32 cellular contexts compared by ENCODE assay signal in genomic region chr16:48879173-48879926, GRCh38.
"Had no signal": no experiment of that assay in that cellular context is flagged by ENCODE, and none has a peak within 500 bp of the region (broad histone marks: within the 10 kb centered on the region; RNA-seq: fewer than 3 reads in every experiment).

No MANE protein-coding gene starts in this region.

- H3K9me3 ChIP-seq: ascending aorta, MG63 had no signal

- ATAC-seq: Panc1, SK-N-SH treated with all-trans-retinoic acid at 6 μM for 48 hours had no signal

- H3K9me3 Mint-ChIP-seq: activated B cell treated with CpG ODN at 0.5 μM for 24 hours; activated CD4-positive, alpha-beta memory T cell treated with anti-CD3 and anti-CD28 coated beads, Interleukin-2, amount 10 ng/mL, durations not matched to agents 7 days and 5 days; activated naive CD4-positive, alpha-beta T cell treated with anti-CD3 and anti-CD28 coated beads, Interleukin-2, amount 50 U/mL, for 24 hours; activated naive CD8-positive, alpha-beta T cell treated with anti-CD3 and anti-CD28 coated beads, Interleukin-2, amount 10 ng/mL, durations not matched to agents 7 days and 5 days; activated T-cell treated with anti-CD3 and anti-CD28 coated beads, Interleukin-2, amount 50 U/mL, for 24 hours; activated T-helper 2 cell treated with anti-CD3 and anti-CD28 coated beads, Interferon-gamma antibody, Interleukin-2, Interleukin-4, amounts not matched to agents 10 μg/mL and 5 μg/mL and 100 μg/mL, durations not matched to agents 14 hours and 24 hours and 36 hours had no signal

- H3K36me3 Mint-ChIP-seq: activated naive CD4-positive, alpha-beta T cell treated with anti-CD3 and anti-CD28 coated beads, Interleukin-2, amount 50 U/mL, for 24 hours; activated naive CD8-positive, alpha-beta T cell treated with anti-CD3 and anti-CD28 coated beads, Interleukin-2, amount 10 ng/mL, durations not matched to agents 7 days and 5 days; IgD-negative memory B cell had no signal

- H3K4me1 ChIP-seq: ascending aorta had no signal

- H3K4me3 ChIP-seq: ascending aorta, cardiac muscle cell, MG63 had no signal

- H3K27me3 ChIP-seq: ascending aorta, cardiac muscle cell, MG63 had no signal

- DNase-seq: activated B cell treated with CpG ODN at 0.5 μM for 24 hours; activated CD4-positive, alpha-beta memory T cell treated with anti-CD3 and anti-CD28 coated beads, Interleukin-2, amount 10 ng/mL, durations not matched to agents 7 days and 5 days; activated CD4-positive, alpha-beta T cell treated with anti-CD3 and anti-CD28 coated beads for 4 hours; activated CD4-positive, alpha-beta T cell treated with anti-CD3 and anti-CD28 coated beads, Interleukin-2, amount 50 U/mL, for 1 hour; activated CD4-positive, CD25-positive, alpha-beta regulatory T cell treated with anti-CD3 and anti-CD28 coated beads, Interleukin-2, amount 50 U/mL, for 72 hours; activated CD8-positive, alpha-beta memory T cell treated with anti-CD3 and anti-CD28 coated beads for 24 hours; activated gamma-delta T cell; activated naive CD4-positive, alpha-beta T cell treated with Interleukin-2 at 50 U/mL for 16 hours; activated naive CD8-positive, alpha-beta T cell treated with anti-CD3 and anti-CD28 coated beads, Interleukin-2, amount 10 ng/mL, durations not matched to agents 7 days and 5 days; activated T-cell treated with anti-CD3 and anti-CD28 coated beads, Interleukin-2, amount 50 U/mL, for 24 hours; Kasumi-1; KG1; MG63; NCI-H1048; NCI-H1436 treated with DMSO at 0.1 percent for 48 hours; NCI-H1694 treated with DMSO at 0.1 percent for 48 hours; NCI-H2029; NCI-H526 treated with DMSO at 0.1 percent for 48 hours; NCI-H774; SHP77 treated with DMSO at 0.1 percent for 48 hours; T-helper 1 cell; T-helper 2 cell; T-helper 9 cell had no signal

- H3K27ac ChIP-seq: ascending aorta, cardiac muscle cell, VCaP had no signal

- H3K4me1 Mint-ChIP-seq: activated B cell treated with CpG ODN at 0.5 μM for 24 hours; activated CD4-positive, alpha-beta memory T cell treated with anti-CD3 and anti-CD28 coated beads, Interleukin-2, amount 10 ng/mL, durations not matched to agents 7 days and 5 days; activated naive CD4-positive, alpha-beta T cell treated with anti-CD3 and anti-CD28 coated beads, Interleukin-2, amount 50 U/mL, for 24 hours; activated naive CD8-positive, alpha-beta T cell treated with anti-CD3 and anti-CD28 coated beads, Interleukin-2, amount 10 ng/mL, durations not matched to agents 7 days and 5 days; central memory CD8-positive, alpha-beta T cell; IgD-negative memory B cell had no signal

- H3K36me3 ChIP-seq: ascending aorta, cardiac muscle cell, MG63 had no signal

- H3K4me3 Mint-ChIP-seq: activated B cell treated with CpG ODN at 0.5 μM for 24 hours; activated CD4-positive, alpha-beta memory T cell treated with anti-CD3 and anti-CD28 coated beads, Interleukin-2, amount 10 ng/mL, durations not matched to agents 7 days and 5 days; activated naive CD4-positive, alpha-beta T cell treated with anti-CD3 and anti-CD28 coated beads, Interleukin-2, amount 50 U/mL, for 24 hours; activated naive CD8-positive, alpha-beta T cell treated with anti-CD3 and anti-CD28 coated beads, Interleukin-2, amount 10 ng/mL, durations not matched to agents 7 days and 5 days; activated T-cell treated with anti-CD3 and anti-CD28 coated beads, Interleukin-2, amount 50 U/mL, for 24 hours; central memory CD8-positive, alpha-beta T cell; IgD-negative memory B cell had no signal

- H3K27ac Mint-ChIP-seq: activated B cell treated with CpG ODN at 0.5 μM for 24 hours; activated CD4-positive, alpha-beta memory T cell treated with anti-CD3 and anti-CD28 coated beads, Interleukin-2, amount 10 ng/mL, durations not matched to agents 7 days and 5 days; activated naive CD4-positive, alpha-beta T cell treated with anti-CD3 and anti-CD28 coated beads, Interleukin-2, amount 50 U/mL, for 24 hours; activated naive CD8-positive, alpha-beta T cell treated with anti-CD3 and anti-CD28 coated beads, Interleukin-2, amount 10 ng/mL, durations not matched to agents 7 days and 5 days; activated T-cell treated with anti-CD3 and anti-CD28 coated beads, Interleukin-2, amount 50 U/mL, for 24 hours; activated T-helper 2 cell treated with anti-CD3 and anti-CD28 coated beads, Interferon-gamma antibody, Interleukin-2, Interleukin-4, amounts not matched to agents 10 μg/mL and 5 μg/mL and 100 μg/mL, durations not matched to agents 14 hours and 24 hours and 36 hours; IgD-negative memory B cell had no signal
